Comparison of ENCODE assay signal across 31 cellular contexts in the genomic region with DNA sequence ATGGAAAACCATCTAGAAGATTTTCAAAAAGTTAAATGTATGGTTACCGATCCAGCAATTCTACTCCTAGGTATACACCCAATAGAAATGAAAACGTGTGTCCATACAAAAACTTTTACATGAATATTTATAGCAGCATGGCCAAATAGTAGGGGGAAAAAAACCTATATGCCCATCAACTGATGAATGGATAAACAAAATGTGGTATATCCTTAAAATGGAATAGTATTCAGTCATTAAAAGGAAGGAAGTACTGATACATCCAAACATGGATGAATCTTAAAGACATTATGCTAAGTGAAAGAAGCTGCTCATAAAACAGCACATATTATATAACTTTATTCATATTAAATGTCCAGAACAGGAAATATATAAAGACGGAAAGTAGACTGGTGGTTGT.
"Had no signal": no experiment of that assay in that cellular context is flagged by ENCODE, and none has a peak within 500 bp of the region (broad histone marks: within the 10 kb centered on the region; RNA-seq: fewer than 3 reads in every experiment).

No MANE protein-coding gene starts in this region.

- ATAC-seq: activated naive CD4-positive, alpha-beta T cell treated with anti-CD3 and anti-CD28 coated beads, Interleukin-2, amount 50 U/mL, for 72 hours; activated naive CD8-positive, alpha-beta T cell treated with anti-CD3 and anti-CD28 coated beads, Interleukin-2, amount 50 U/mL, for 24 hours; activated T-cell treated with anti-CD3 and anti-CD28 coated beads, Interleukin-2, amount 50 U/mL, for 4 hours; activated T-cell treated with anti-CD3 and anti-CD28 coated beads, Interleukin-2, amount 50 U/mL, for 72 hours; activated T-helper 17 cell treated with anti-CD3 and anti-CD28 coated beads, Interleukin-2, amount 50 U/mL, for 72 hours; body of pancreas had no signal

- H3K4me1 ChIP-seq: adrenal gland, ascending aorta, body of pancreas, breast epithelium had no signal

- DNase-seq: activated effector memory CD4-positive, alpha-beta T cell treated with anti-CD3 and anti-CD28 coated beads, Interleukin-2, amount 50 U/mL, for 16 hours; activated effector memory CD4-positive, alpha-beta T cell treated with Interleukin-2 at 50 U/mL for 16 hours; activated gamma-delta T cell; activated gamma-delta T cell treated with Interleukin-2 at 50 U/mL for 16 hours; activated naive CD4-positive, alpha-beta T cell; activated naive CD4-positive, alpha-beta T cell treated with anti-CD3 and anti-CD28 coated beads for 36 hours; activated naive CD4-positive, alpha-beta T cell treated with anti-CD3 and anti-CD28 coated beads, Interleukin-2, amount 10 ng/mL, durations not matched to agents 7 days and 5 days; activated naive CD4-positive, alpha-beta T cell treated with anti-CD3 and anti-CD28 coated beads, Interleukin-2, amount 50 U/mL, for 16 hours; activated naive CD4-positive, alpha-beta T cell treated with Interleukin-2 at 50 U/mL for 16 hours; activated naive CD8-positive, alpha-beta T cell treated with anti-CD3 and anti-CD28 coated beads for 36 hours; activated naive CD8-positive, alpha-beta T cell treated with anti-CD3 and anti-CD28 coated beads, Interleukin-2, amount 10 ng/mL, durations not matched to agents 7 days and 5 days; activated naive CD8-positive, alpha-beta T cell treated with anti-CD3 and anti-CD28 coated beads, Interleukin-2, amount 50 U/mL, for 24 hours; activated T-cell treated with anti-CD3 and anti-CD28 coated beads, Interleukin-2, amount 50 U/mL, for 24 hours; activated T-cell treated with anti-CD3 and anti-CD28 coated beads, Interleukin-2, amount 50 U/mL, for 4 hours; activated T-cell treated with anti-CD3 and anti-CD28 coated beads, Interleukin-2, amount 50 U/mL, for 48 hours; activated T-cell treated with anti-CD3 and anti-CD28 coated beads, Interleukin-2, amount 50 U/mL, for 72 hours; adrenal gland; amniotic stem cell; amygdala; anterior cingulate cortex; aorta; body of pancreas; brain microvascular endothelial cell; caudate nucleus; central memory CD4-positive, alpha-beta T cell; cerebellar nuclear complex had no signal

- H3K36me3 ChIP-seq: adrenal gland, ascending aorta, brain microvascular endothelial cell, breast epithelium, cardiac muscle cell had no signal

- H3K9me3 ChIP-seq: adrenal gland, body of pancreas had no signal

- H3K27ac ChIP-seq: adrenal gland, ascending aorta, body of pancreas, brain microvascular endothelial cell, breast epithelium, cardiac muscle cell had no signal

- H3K4me3 ChIP-seq: adrenal gland, ascending aorta, body of pancreas, breast epithelium, cardiac muscle cell had no signal

- H3K27me3 ChIP-seq: adrenal gland, ascending aorta, brain microvascular endothelial cell, breast epithelium had no signal
